31 cellular contexts compared by ENCODE assay signal in genomic region chr1:150966011-150966410, GRCh38. TPM values are rescaled to one million over a fixed set of nuclear protein-coding genes. Genes with fewer than 3 reads are reported as not detected.
DNase-seq lines count a peak whose midpoint lies in the region; ATAC-seq lines count a peak whose summit lies in the region.
"Had no signal": no experiment of that assay in that cellular context is flagged by ENCODE, and none has a peak within 500 bp of the region (broad histone marks: within the 10 kb centered on the region; RNA-seq: fewer than 3 reads in every experiment).

No MANE protein-coding gene starts in this region.

- H3K36me3 Mint-ChIP-seq in activated T-cell treated with anti-CD3 and anti-CD28 coated beads, Interleukin-2, amount 50 U/mL, for 24 hours (ENCODE audit: low read depth), result peaks cover 94% of the 10 kb centered on the region
- H3K36me3 Mint-ChIP-seq in naive thymus-derived CD8-positive, alpha-beta T cell, result peaks cover 0 to 77% (median 13%) of the 10 kb centered on the region in 3 donors
- H3K36me3 Mint-ChIP-seq in activated T-helper 2 cell treated with anti-CD3 and anti-CD28 coated beads, Interferon-gamma antibody, Interleukin-2, Interleukin-4, amounts not matched to agents 10 μg/mL and 5 μg/mL and 100 μg/mL, durations not matched to agents 14 hours and 24 hours and 36 hours (ENCODE audit: low read depth), result peaks cover 78% of the 10 kb centered on the region

- intact Hi-C loops in activated T-helper 2 cell treated with anti-CD3 and anti-CD28 coated beads, Interferon-gamma antibody, Interleukin-2, Interleukin-4, amounts not matched to agents 10 μg/mL and 5 μg/mL and 100 μg/mL, durations not matched to agents 14 hours and 24 hours and 36 hours (cut with micrococcal nuclease), result no loop called here

- DNase-seq in activated T-cell treated with anti-CD3 and anti-CD28 coated beads, Interleukin-2, amount 50 U/mL, for 24 hours, result no peak
- DNase-seq in activated T-cell treated with anti-CD3 and anti-CD28 coated beads, Interleukin-2, amount 50 U/mL, for 48 hours, result no peak
- no peak for DNase-seq in naive thymus-derived CD8-positive, alpha-beta T cell
- peak; percentile 56 for DNase-seq in superior temporal gyrus (ENCODE audit: extremely low spot score)
- no peak for DNase-seq in NAMALWA (ENCODE audit: low spot score)
- DNase-seq in activated T-helper 2 cell treated with anti-CD3 and anti-CD28 coated beads, Interferon-gamma antibody, Interleukin-2, Interleukin-4, amounts not matched to agents 10 μg/mL and 5 μg/mL and 100 μg/mL, durations not matched to agents 14 hours and 24 hours and 36 hours (ENCODE audit: low spot score), result no peak
- DNase-seq: activated CD4-positive, alpha-beta T cell treated with anti-CD3 and anti-CD28 coated beads for 36 hours; activated naive CD4-positive, alpha-beta T cell treated with anti-CD3 and anti-CD28 coated beads for 36 hours; activated T-cell treated with anti-CD3 and anti-CD28 coated beads, Interleukin-2, amount 50 U/mL, for 4 hours; amniotic stem cell; brain microvascular endothelial cell; CD4-positive, alpha-beta T cell; effector CD8-positive, alpha-beta T cell; GM23248; left cardiac atrium; NCI-H1092; NCI-H1694; NCI-H446 treated with DMSO at 0.1 percent for 48 hours; NCI-H82; right cardiac atrium; SJCRH30; stimulated activated CD4-positive, alpha-beta T cell treated with anti-CD3 and anti-CD28 coated beads, Interleukin-2, amount 100 ng/mL, for 24 hours; SW 1271 had no signal

- no peak overlapping the region for H3K4me3 Mint-ChIP-seq in activated T-cell treated with anti-CD3 and anti-CD28 coated beads, Interleukin-2, amount 50 U/mL, for 24 hours
- H3K4me3 Mint-ChIP-seq in naive thymus-derived CD8-positive, alpha-beta T cell, result no peak overlapping the region
- no peak overlapping the region for H3K4me3 Mint-ChIP-seq in activated T-helper 2 cell treated with anti-CD3 and anti-CD28 coated beads, Interferon-gamma antibody, Interleukin-2, Interleukin-4, amounts not matched to agents 10 μg/mL and 5 μg/mL and 100 μg/mL, durations not matched to agents 14 hours and 24 hours and 36 hours (ENCODE audit: low read depth)
- H3K4me3 Mint-ChIP-seq: activated CD4-positive, alpha-beta T cell treated with anti-CD3 and anti-CD28 coated beads for 36 hours; activated naive CD4-positive, alpha-beta T cell treated with anti-CD3 and anti-CD28 coated beads for 36 hours; activated T-cell treated with anti-CD3 and anti-CD28 coated beads, Interleukin-2, amount 50 U/mL, for 4 hours; CD4-positive, alpha-beta T cell; type B pancreatic cell had no signal

- peak overlapping the region; percentile 61 for H3K27ac Mint-ChIP-seq in activated T-cell treated with anti-CD3 and anti-CD28 coated beads, Interleukin-2, amount 50 U/mL, for 24 hours
- H3K27ac Mint-ChIP-seq in naive thymus-derived CD8-positive, alpha-beta T cell, result peak overlapping the region in 7 of 10 donors; percentile 19 to 66 (median 30)
- H3K27ac Mint-ChIP-seq in activated T-helper 2 cell treated with anti-CD3 and anti-CD28 coated beads, Interferon-gamma antibody, Interleukin-2, Interleukin-4, amounts not matched to agents 10 μg/mL and 5 μg/mL and 100 μg/mL, durations not matched to agents 14 hours and 24 hours and 36 hours, result no peak overlapping the region
- H3K27ac Mint-ChIP-seq: CD4-positive, alpha-beta T cell; type B pancreatic cell had no signal

- peak overlapping the region; percentile 42 for H3K27ac ChIP-seq in angular gyrus (ENCODE audit: low read depth, low read length)
- H3K27ac ChIP-seq: brain microvascular endothelial cell, gastroesophageal sphincter, GM23248, parathyroid adenoma, SJCRH30, VCaP had no signal

- no peaks in the 10 kb centered on the region for H3K9me3 Mint-ChIP-seq in activated T-cell treated with anti-CD3 and anti-CD28 coated beads, Interleukin-2, amount 50 U/mL, for 24 hours
- H3K9me3 Mint-ChIP-seq in naive thymus-derived CD8-positive, alpha-beta T cell, result no peaks in the 10 kb centered on the region
- H3K9me3 Mint-ChIP-seq in activated T-helper 2 cell treated with anti-CD3 and anti-CD28 coated beads, Interferon-gamma antibody, Interleukin-2, Interleukin-4, amounts not matched to agents 10 μg/mL and 5 μg/mL and 100 μg/mL, durations not matched to agents 14 hours and 24 hours and 36 hours, result no peaks in the 10 kb centered on the region
- H3K9me3 Mint-ChIP-seq: activated naive CD4-positive, alpha-beta T cell treated with anti-CD3 and anti-CD28 coated beads for 36 hours; activated T-cell treated with anti-CD3 and anti-CD28 coated beads, Interleukin-2, amount 50 U/mL, for 4 hours; CD4-positive, alpha-beta T cell; type B pancreatic cell had no signal

- H3K4me1 Mint-ChIP-seq in activated T-cell treated with anti-CD3 and anti-CD28 coated beads, Interleukin-2, amount 50 U/mL, for 24 hours (ENCODE audit: low read depth), result peaks cover 26% of the 10 kb centered on the region
- H3K4me1 Mint-ChIP-seq in naive thymus-derived CD8-positive, alpha-beta T cell, result peaks cover 9 to 36% (median 14%) of the 10 kb centered on the region in 4 donors
- peaks cover 10% of the 10 kb centered on the region for H3K4me1 Mint-ChIP-seq in activated T-helper 2 cell treated with anti-CD3 and anti-CD28 coated beads, Interferon-gamma antibody, Interleukin-2, Interleukin-4, amounts not matched to agents 10 μg/mL and 5 μg/mL and 100 μg/mL, durations not matched to agents 14 hours and 24 hours and 36 hours (ENCODE audit: low read depth)

- POLR2A ChIA-PET in naive thymus-derived CD8-positive, alpha-beta T cell (lab: Charles Lee), result no interaction called here

- H3K27me3 Mint-ChIP-seq in activated T-cell treated with anti-CD3 and anti-CD28 coated beads, Interleukin-2, amount 50 U/mL, for 24 hours, result no peaks in the 10 kb centered on the region
- H3K27me3 Mint-ChIP-seq in naive thymus-derived CD8-positive, alpha-beta T cell, result no peaks in the 10 kb centered on the region
- no peaks in the 10 kb centered on the region for H3K27me3 Mint-ChIP-seq in activated T-helper 2 cell treated with anti-CD3 and anti-CD28 coated beads, Interferon-gamma antibody, Interleukin-2, Interleukin-4, amounts not matched to agents 10 μg/mL and 5 μg/mL and 100 μg/mL, durations not matched to agents 14 hours and 24 hours and 36 hours (ENCODE audit: low read depth)
- H3K27me3 Mint-ChIP-seq: activated CD4-positive, alpha-beta T cell treated with anti-CD3 and anti-CD28 coated beads for 36 hours; CD4-positive, alpha-beta T cell; type B pancreatic cell had no signal

- ATAC-seq in naive thymus-derived CD8-positive, alpha-beta T cell, result no peak
- no peak for ATAC-seq in GM18907 (IDR thresholded peaks at IDR 0.05; ENCODE audit: unreplicated experiment)
- ATAC-seq: activated T-cell treated with anti-CD3 and anti-CD28 coated beads, Interleukin-2, amount 50 U/mL, for 4 hours; gastroesophageal sphincter; left cardiac atrium; right cardiac atrium had no signal

RNA-seq across cellular contexts. Expression of gene CERS2, which starts 8.6 kb away (rescaled TPM):
- total RNA-seq in naive thymus-derived CD8-positive, alpha-beta T cell, result 100 to 1,000 TPM; 142 to 143 TPM
- polyA plus RNA-seq in naive thymus-derived CD8-positive, alpha-beta T cell, result 100 to 1,000 TPM; 110 to 129 (median 118) TPM
- total RNA-seq in activated T-helper 2 cell treated with anti-CD3 and anti-CD28 coated beads, Interferon-gamma antibody, Interleukin-2, Interleukin-4, amounts not matched to agents 10 μg/mL and 5 μg/mL and 100 μg/mL, durations not matched to agents 14 hours and 24 hours and 36 hours, result 176 and 196 TPM in 2 replicates

RNA-seq across cellular contexts. Expression of gene ANXA9, which starts 16.1 kb away (rescaled TPM):
- under 1 TPM in 1 of 2 experiments, not detected in 1; 0.49 TPM for total RNA-seq in naive thymus-derived CD8-positive, alpha-beta T cell
- polyA plus RNA-seq in naive thymus-derived CD8-positive, alpha-beta T cell, result under 1 TPM in 1 of 3 donors, not detected in 2; 0.10 TPM
- total RNA-seq in activated T-helper 2 cell treated with anti-CD3 and anti-CD28 coated beads, Interferon-gamma antibody, Interleukin-2, Interleukin-4, amounts not matched to agents 10 μg/mL and 5 μg/mL and 100 μg/mL, durations not matched to agents 14 hours and 24 hours and 36 hours, result 0.32 TPM in 1 of 2 replicates, not detected in the other
- total RNA-seq: activated naive CD4-positive, alpha-beta T cell treated with anti-CD3 and anti-CD28 coated beads for 36 hours; activated T-cell treated with anti-CD3 and anti-CD28 coated beads, Interleukin-2, amount 50 U/mL, for 4 hours; CD4-positive, alpha-beta T cell; GM23248; RPMI7951; SJCRH30 had no signal
- polyA plus RNA-seq: neural cell had no signal

RNA-seq across cellular contexts. Expression of gene SETDB1, which starts 39.8 kb away (rescaled TPM):
- 10 to 100 TPM; 82.6 to 95.2 TPM for total RNA-seq in naive thymus-derived CD8-positive, alpha-beta T cell
- polyA plus RNA-seq in naive thymus-derived CD8-positive, alpha-beta T cell, result 10 to 100 TPM in 2 of 3 donors, 1 to 10 TPM in 1; 9.9 to 17.5 (median 10.1) TPM
- total RNA-seq in activated T-helper 2 cell treated with anti-CD3 and anti-CD28 coated beads, Interferon-gamma antibody, Interleukin-2, Interleukin-4, amounts not matched to agents 10 μg/mL and 5 μg/mL and 100 μg/mL, durations not matched to agents 14 hours and 24 hours and 36 hours, result 60.9 and 61.1 TPM in 2 replicates

RNA-seq across cellular contexts. Expression of gene MINDY1, which starts 40.7 kb away (rescaled TPM):
- 10 to 100 TPM; 18.3 to 20.2 TPM for total RNA-seq in naive thymus-derived CD8-positive, alpha-beta T cell
- polyA plus RNA-seq in naive thymus-derived CD8-positive, alpha-beta T cell, result 10 to 100 TPM in 1 of 3 donors, 1 to 10 TPM in 2; 2.7 to 12.6 (median 4.9) TPM
- total RNA-seq in activated T-helper 2 cell treated with anti-CD3 and anti-CD28 coated beads, Interferon-gamma antibody, Interleukin-2, Interleukin-4, amounts not matched to agents 10 μg/mL and 5 μg/mL and 100 μg/mL, durations not matched to agents 14 hours and 24 hours and 36 hours, result 16.2 and 16.8 TPM in 2 replicates

RNA-seq across cellular contexts. Expression of gene PRUNE1, which starts 42.2 kb away (rescaled TPM):
- 10 to 100 TPM; 35.7 to 37.8 TPM for total RNA-seq in naive thymus-derived CD8-positive, alpha-beta T cell
- 10 to 100 TPM; 53.2 to 55.1 (median 54.9) TPM for polyA plus RNA-seq in naive thymus-derived CD8-positive, alpha-beta T cell
- total RNA-seq in activated T-helper 2 cell treated with anti-CD3 and anti-CD28 coated beads, Interferon-gamma antibody, Interleukin-2, Interleukin-4, amounts not matched to agents 10 μg/mL and 5 μg/mL and 100 μg/mL, durations not matched to agents 14 hours and 24 hours and 36 hours, result 15.1 and 15.5 TPM in 2 replicates
